In the genomic region with DNA sequence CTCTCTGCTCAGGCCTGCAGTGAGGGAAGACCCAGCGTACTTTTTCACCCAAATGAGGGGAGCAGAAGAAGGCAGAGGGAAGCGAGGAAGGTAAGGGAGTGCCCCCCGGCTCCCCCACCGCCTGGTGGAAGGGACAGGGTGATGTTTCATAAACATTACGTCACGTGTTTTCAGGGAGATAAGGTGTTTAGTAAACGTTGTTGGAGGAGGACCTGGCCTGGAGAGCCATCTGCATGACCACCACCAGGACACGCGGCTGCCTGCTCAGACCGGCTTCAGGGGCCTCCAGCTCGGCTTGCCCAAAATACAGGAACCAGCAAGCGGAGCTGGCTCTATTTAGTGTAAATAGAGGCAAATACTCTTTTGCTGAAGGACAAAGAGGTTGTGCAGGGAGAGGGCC, we compare ENCODE assay signal across 2 cellular contexts.
TF ChIP-seq lines count a peak whose summit lies in the region.

No MANE protein-coding gene starts in this region.

TF ChIP-seq in HepG2, 621 proteins besides CTCF, POLR2A, EP300 and RAD21:
- TF ChIP-seq BCL6 (CRISPR knock-in tag; IDR thresholded peaks at IDR 0.05) = no peak
- peak; percentile 55; the same call in 1 of the 2 replicates for TF ChIP-seq ATF7 (IDR thresholded peaks at IDR 0.05)
- no peak for TF ChIP-seq ATF7 (CRISPR knock-in tag; IDR thresholded peaks at IDR 0.05)
- no peak for TF ChIP-seq NCOA5 (CRISPR knock-in tag; IDR thresholded peaks at IDR 0.05)
- TF ChIP-seq ZNF768 (CRISPR knock-in tag; IDR thresholded peaks at IDR 0.05) = no peak

TF ChIP-seq in K562, 482 proteins besides CTCF, POLR2A, EP300 and RAD21:
- TF ChIP-seq ATF7 (IDR thresholded peaks at IDR 0.05) (peak; percentile 73; the same call in 1 of the 2 replicates), GTF2A2 (tag; IDR thresholded peaks at IDR 0.05) (no peak), TCF7 (IDR thresholded peaks at IDR 0.05; ENCODE audit: borderline replicate concordance) (no peak)
- TF ChIP-seq, protein P1, sequence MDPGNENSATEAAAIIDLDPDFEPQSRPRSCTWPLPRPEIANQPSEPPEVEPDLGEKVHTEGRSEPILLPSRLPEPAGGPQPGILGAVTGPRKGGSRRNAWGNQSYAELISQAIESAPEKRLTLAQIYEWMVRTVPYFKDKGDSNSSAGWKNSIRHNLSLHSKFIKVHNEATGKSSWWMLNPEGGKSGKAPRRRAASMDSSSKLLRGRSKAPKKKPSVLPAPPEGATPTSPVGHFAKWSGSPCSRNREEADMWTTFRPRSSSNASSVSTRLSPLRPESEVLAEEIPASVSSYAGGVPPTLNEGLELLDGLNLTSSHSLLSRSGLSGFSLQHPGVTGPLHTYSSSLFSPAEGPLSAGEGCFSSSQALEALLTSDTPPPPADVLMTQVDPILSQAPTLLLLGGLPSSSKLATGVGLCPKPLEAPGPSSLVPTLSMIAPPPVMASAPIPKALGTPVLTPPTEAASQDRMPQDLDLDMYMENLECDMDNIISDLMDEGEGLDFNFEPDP (CRISPR knock-in tag; IDR thresholded peaks at IDR 0.05) = no peak
